Comparison of ENCODE assay signal across 10 cellular contexts in genomic region chr14:91889477-91890211, GRCh38. TPM values are rescaled to one million over a fixed set of nuclear protein-coding genes. Genes with fewer than 3 reads are reported as not detected.
DNase-seq lines count a peak whose midpoint lies in the region; ATAC-seq and TF ChIP-seq lines count a peak whose summit lies in the region.
"Had no signal": no experiment of that assay in that cellular context is flagged by ENCODE, and none has a peak within 500 bp of the region (broad histone marks: within the 10 kb centered on the region; RNA-seq: fewer than 3 reads in every experiment).

No MANE protein-coding gene starts in this region.

- no peaks in the 10 kb centered on the region for H3K27me3 ChIP-seq in testis

- peak; percentile 19 for DNase-seq in activated CD4-positive, CD25-positive, alpha-beta regulatory T cell treated with anti-CD3 and anti-CD28 coated beads, Interleukin-2, amount 50 U/mL, for 72 hours
- peak; percentile 28 for DNase-seq in cerebellum (ENCODE audit: low spot score)
- peak; percentile 51 for DNase-seq in medulla oblongata (ENCODE audit: extremely low spot score)
- peak; percentile 54 for DNase-seq in testis
- no peak for DNase-seq in HPDE6-E6E7 (ENCODE audit: extremely low spot score)
- DNase-seq: foreskin fibroblast, NCI-H748 treated with DMSO at 0.1 percent for 48 hours had no signal

- ATAC-seq in activated CD4-positive, CD25-positive, alpha-beta regulatory T cell treated with anti-CD3 and anti-CD28 coated beads, Interleukin-2, amount 50 U/mL, for 24 hours = no peak
- ATAC-seq in GM19351 (IDR thresholded peaks at IDR 0.05; ENCODE audit: unreplicated experiment) = no peak
- no peak for ATAC-seq in HG02798 (IDR thresholded peaks at IDR 0.05; ENCODE audit: poor library complexity, unreplicated experiment)

- H3K4me1 ChIP-seq in testis = peaks cover 26% of the 10 kb centered on the region

- WGBS in testis, 2 donors = 55 to 76% methylated on average over 12 to 13 of the region's 13 CpGs

- no peak overlapping the region for H3K4me3 ChIP-seq in testis

- no peak for TF ChIP-seq POLR2A in testis (IDR thresholded peaks at IDR 0.05)

- H3K27ac ChIP-seq in testis = peak overlapping the region; percentile 50 to 77

- no peak for TF ChIP-seq CTCF in testis (IDR thresholded peaks at IDR 0.05)

- no peaks in the 10 kb centered on the region for H3K9me3 ChIP-seq in testis

- no peaks in the 10 kb centered on the region for H3K36me3 ChIP-seq in testis (ENCODE audit: low read depth, missing control alignments)

- intact Hi-C loops in testis (cut with DNase I; ENCODE audit: low total_unique reads) = no loop called here

RNA-seq across cellular contexts. Expression of gene TC2N, which starts 22.3 kb away (rescaled TPM):
- total RNA-seq in cerebellum (12.3 TPM), testis (10 to 100 TPM; 19.6 to 24.3 TPM)
- 17.2 TPM for polyA plus RNA-seq in testis (ENCODE audit: insufficient read depth, low read depth, low replicate concordance)

RNA-seq across cellular contexts. Expression of gene FBLN5, which starts 57.9 kb away (rescaled TPM):
- total RNA-seq in cerebellum = 6.1 TPM
- 100 to 1,000 TPM in 1 of 2 donors, 10 to 100 TPM in 1; 88.1 to 110 TPM for total RNA-seq in testis
- 118 TPM for polyA plus RNA-seq in testis (ENCODE audit: insufficient read depth, low read depth, low replicate concordance)

Comparison
In these comparisons a context has a peak if more than half of its experiments do, and no peak if none do; other contexts are left out.
1. RNA of gene FBLN5, which starts 57.9 kb away (total RNA-seq): 88.1 to 110 TPM in testis; 6.1 TPM in cerebellum (single experiment); every median in the first group is over 10 times any median in the second.